17 cellular contexts compared by ENCODE assay signal in the genomic region with DNA sequence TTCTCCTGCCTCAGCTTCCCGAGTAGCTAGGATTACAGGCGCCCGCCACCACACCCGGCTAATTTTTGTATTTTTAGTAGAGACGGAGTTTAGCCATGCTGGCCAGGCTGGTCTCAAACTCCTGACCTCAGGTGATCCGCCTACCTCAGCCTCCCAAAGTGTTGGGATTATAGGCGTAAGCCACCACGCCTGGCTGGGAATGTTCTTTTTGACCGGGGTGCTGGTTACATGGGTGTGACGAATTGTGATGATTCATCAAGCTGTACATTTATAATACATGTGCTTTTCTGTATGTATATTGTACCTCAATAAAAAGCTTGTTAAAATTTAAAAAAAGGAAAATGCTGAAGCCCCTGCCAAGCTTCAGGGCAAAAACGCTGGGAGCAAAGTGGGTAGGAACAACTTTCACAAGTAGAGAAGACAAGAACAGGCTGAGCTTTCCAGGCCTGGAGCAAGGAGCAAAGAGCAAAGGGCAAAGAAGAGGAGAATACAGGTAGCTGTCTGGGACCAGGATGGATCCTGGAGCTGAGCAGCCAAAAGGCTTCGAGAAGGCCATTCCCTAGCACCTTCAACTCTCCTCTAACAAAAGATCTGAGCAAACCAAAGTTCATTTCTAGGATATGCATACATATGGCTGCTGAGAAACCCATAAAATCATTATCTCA. TPM values are rescaled to one million over a fixed set of nuclear protein-coding genes. Genes with fewer than 3 reads are reported as not detected.
DNase-seq lines count a peak whose midpoint lies in the region; ATAC-seq, FAIRE-seq and TF ChIP-seq lines count a peak whose summit lies in the region.
"Had no signal": no experiment of that assay in that cellular context is flagged by ENCODE, and none has a peak within 500 bp of the region (broad histone marks: within the 10 kb centered on the region; RNA-seq: fewer than 3 reads in every experiment).

No MANE protein-coding gene starts in this region.

- H2AFZ ChIP-seq in mammary epithelial cell (ENCODE audit: low read depth, low read length): no peak overlapping the region
- H2AFZ ChIP-seq: GM23338 had no signal

- DNase-seq in MCF 10A (ENCODE audit: unreplicated experiment) (peak; percentile 30), mammary epithelial cell (no peak), left colon (peak in 1 of 2 donors; percentile 34), transverse colon (peak; percentile 47), frontal cortex (ENCODE audit: low spot score in 2 of 2) (no peak)
- DNase-seq in stimulated activated CD4-positive, alpha-beta T cell treated with anti-CD3 and anti-CD28 coated beads, Interleukin-2, amount 100 ng/mL, for 48 hours: no peak
- DNase-seq: CD8-positive, alpha-beta T cell; COR-L47; DMS153; GF-D8; H9 had no signal

- no peaks in the 10 kb centered on the region for H3K9me3 Mint-ChIP-seq in MCF 10A (ENCODE audit: unreplicated experiment)
- H3K9me3 Mint-ChIP-seq: CD14-positive monocyte; CD8-positive, alpha-beta T cell; GM23338; H9 had no signal

- no peak for TF ChIP-seq CTCF in MCF 10A (IDR thresholded peaks at IDR 0.05; ENCODE audit: unreplicated experiment)
- no peak for TF ChIP-seq CTCF in mammary epithelial cell (conservative IDR thresholded peaks at IDR 0.05 in 1 of 2, IDR thresholded peaks at IDR 0.05 in 1 of 2; ENCODE audit: extremely low read depth in 1 of 2, insufficient read depth in 1 of 2, low read depth in 1 of 2, low read length in 2 of 2)
- no peak for TF ChIP-seq CTCF in transverse colon (IDR thresholded peaks at IDR 0.05)
- TF ChIP-seq CTCF in gastroesophageal sphincter (IDR thresholded peaks at IDR 0.05): no peak

- H3K27me3 ChIP-seq in mammary epithelial cell (ENCODE audit: insufficient read depth, low read length): no peaks in the 10 kb centered on the region
- H3K27me3 ChIP-seq in esophagus (ENCODE audit: control insufficient read depth in 1 of 2, insufficient read depth in 2 of 2, low read length in 2 of 2): no peaks in the 10 kb centered on the region
- no peaks in the 10 kb centered on the region for H3K27me3 ChIP-seq in transverse colon
- no peaks in the 10 kb centered on the region for H3K27me3 ChIP-seq in gastroesophageal sphincter

- no peaks in the 10 kb centered on the region for H3K27me3 Mint-ChIP-seq in MCF 10A (ENCODE audit: insufficient read depth, unreplicated experiment)

- peak overlapping the region; percentile 86 for H3K27ac Mint-ChIP-seq in MCF 10A (ENCODE audit: low read depth, unreplicated experiment)
- H3K27ac Mint-ChIP-seq: CD8-positive, alpha-beta T cell; GM23338; H9 had no signal

- H3K36me3 Mint-ChIP-seq in MCF 10A (ENCODE audit: insufficient read depth, unreplicated experiment): peaks cover 85% of the 10 kb centered on the region

- no peak overlapping the region for H3K9ac ChIP-seq in mammary epithelial cell (ENCODE audit: insufficient read depth, low read length)

- peaks cover 2% of the 10 kb centered on the region for H3K79me2 ChIP-seq in mammary epithelial cell (ENCODE audit: insufficient read depth, low read length)

- no peaks in the 10 kb centered on the region for H3K9me3 ChIP-seq in mammary epithelial cell (replicated peaks; ENCODE audit: insufficient read depth, low read length)
- no peaks in the 10 kb centered on the region for H3K9me3 ChIP-seq in esophagus (ENCODE audit: control insufficient read depth in 2 of 2, insufficient read depth in 1 of 2, low read depth in 1 of 2, low read length in 1 of 2)
- H3K9me3 ChIP-seq in transverse colon: no peaks in the 10 kb centered on the region
- H3K9me3 ChIP-seq in gastroesophageal sphincter: no peaks in the 10 kb centered on the region

- TF ChIP-seq EP300 in transverse colon (IDR thresholded peaks at IDR 0.05; ENCODE audit: low read depth) (no peak), gastroesophageal sphincter (IDR thresholded peaks at IDR 0.05) (no peak)

- CTCF ChIA-PET in MCF 10A (lab: Yijun Ruan, JAX) (interaction anchor here (0.6 to 1.5 kb wide), 8 partner anchors 11 to 313 kb away, joined by 3 to 5 read pairs (median 4); partner anchors contain the start of gene MTF1), mammary epithelial cell (lab: Charles Lee; ENCODE audit: low non-redundant PET) (interaction anchor here (0.5 kb wide), 1 partner anchor 47 kb away, joined by 12 read pairs; no protein-coding TSS in a partner anchor)

- no peak overlapping the region for H3K27ac ChIP-seq in mammary epithelial cell (ENCODE audit: insufficient read depth, low read depth, low read length)
- peak overlapping the region; percentile 36 to 73 for H3K27ac ChIP-seq in esophagus (ENCODE audit: low read depth in 2 of 2, low read length in 1 of 2)
- H3K27ac ChIP-seq in transverse colon: peak overlapping the region in 3 of 4 donors; percentile 22 to 60 (median 31)
- H3K27ac ChIP-seq in gastroesophageal sphincter: no peak overlapping the region
- H3K27ac ChIP-seq: 22Rv1 had no signal

- BruUV-seq in MCF 10A (replicated peaks; lab: Mats Ljungman, UMichigan) (no TSS peak), mammary epithelial cell (replicated peaks; lab: Mats Ljungman, UMichigan) (no TSS peak)

- POLR2A ChIA-PET in MCF 10A (lab: Yijun Ruan, JAX): interaction anchor here (0.6 to 3.1 kb wide), 6 partner anchors 10 to 31 kb away, joined by 3 to 20 read pairs (median 4); partner anchors contain the start of genes C1orf122, MTF1 and YRDC

- WGBS in mammary epithelial cell (ENCODE audit: low coverage, missing lambda C conversion rate): 90% methylated on average over 11 of the region's 12 CpGs
- WGBS in esophagus, 2 donors: 77 to 79% methylated on average over 12 of the region's 12 CpGs
- 20 to 80% methylated on average over 2 to 12 of the region's 12 CpGs for WGBS in transverse colon (ENCODE audit: low coverage in 1 of 2), 2 donors
- 67 to 93% methylated on average over 4 to 7 of the region's 12 CpGs for WGBS in gastroesophageal sphincter (ENCODE audit: low coverage in 1 of 2), 2 donors

- in situ Hi-C loops in mammary epithelial cell (cut with MboI; ENCODE audit: low sequenced_read_pairs in 2 of 2): no loop called here
- in situ Hi-C loops in transverse colon (cut with MboI; ENCODE audit: low pct_ligation_motif_present in 1 of 4, low pct_unique_long_range_greater_than_20kb in 1 of 4, low sequenced_read_pairs in 3 of 4): no loop called here

- TF ChIP-seq POLR2A in transverse colon (IDR thresholded peaks at IDR 0.05) (no peak), gastroesophageal sphincter (IDR thresholded peaks at IDR 0.05) (no peak)

- dilution Hi-C loops in mammary epithelial cell (cut with HindIII; ENCODE audit: low sequenced_read_pairs): no loop called here

- H3K4me3 ChIP-seq in mammary epithelial cell (replicated peaks in 1 of 3; ENCODE audit: insufficient read depth in 1 of 3, low read depth in 2 of 3, low read length in 3 of 3) (no peak overlapping the region), esophagus (ENCODE audit: low read depth in 1 of 2, low read length in 2 of 2) (no peak overlapping the region), transverse colon (no peak overlapping the region), gastroesophageal sphincter (no peak overlapping the region)
- H3K4me3 ChIP-seq: GM23338 had no signal

- H4K20me1 ChIP-seq in mammary epithelial cell (ENCODE audit: insufficient read depth, low read length): no peaks in the 10 kb centered on the region

- FAIRE-seq in frontal cortex (lab: Jason Lieb, UNC): no peak
- FAIRE-seq: D721Med had no signal

- H3K36me3 ChIP-seq in mammary epithelial cell (ENCODE audit: insufficient read depth, low read length) (peaks cover 21% of the 10 kb centered on the region), esophagus (ENCODE audit: control insufficient read depth in 2 of 2, insufficient read depth in 2 of 2, low read length in 1 of 2) (peaks cover 2 to 6% of the 10 kb centered on the region in 2 donors), transverse colon (peaks cover 0 to 34% (median 11%) of the 10 kb centered on the region in 4 donors), gastroesophageal sphincter (peaks cover 0 to 87% of the 10 kb centered on the region in 2 donors)

- ATAC-seq in left colon (peak; percentile 92), gastroesophageal sphincter (no peak)
- ATAC-seq: CD8-positive, alpha-beta T cell; GM23338 had no signal

- H3K4me3 Mint-ChIP-seq in MCF 10A (ENCODE audit: unreplicated experiment): no peak overlapping the region
- H3K4me3 Mint-ChIP-seq: CD14-positive monocyte; CD8-positive, alpha-beta T cell; GM23338; H9 had no signal

- H3K4me2 ChIP-seq in mammary epithelial cell (ENCODE audit: insufficient read depth, low read depth, low read length): no peak overlapping the region
- H3K4me2 ChIP-seq: GM23338 had no signal

- H3K4me1 ChIP-seq in mammary epithelial cell (ENCODE audit: insufficient read depth, low read length) (no peaks in the 10 kb centered on the region), esophagus (ENCODE audit: control insufficient read depth in 2 of 2, insufficient read depth in 2 of 2, low read length in 1 of 2) (peaks cover 0 to 4% of the 10 kb centered on the region in 2 donors), transverse colon (peaks cover 0 to 18% (median 0%) of the 10 kb centered on the region in 4 donors), gastroesophageal sphincter (no peaks in the 10 kb centered on the region)

- peaks cover 17% of the 10 kb centered on the region for H3K4me1 Mint-ChIP-seq in MCF 10A (ENCODE audit: insufficient read depth, unreplicated experiment)
- H3K4me1 Mint-ChIP-seq: GM23338, H9 had no signal

- intact Hi-C loops in MCF 10A (cut with micrococcal nuclease): no loop called here
- intact Hi-C loops in mammary epithelial cell (cut with micrococcal nuclease): no loop called here
- intact Hi-C loops in left colon (cut with DNase I, micrococcal nuclease): no loop called here
- intact Hi-C loops in transverse colon (cut with DNase I; ENCODE audit: low total_unique reads): no loop called here

RNA-seq across cellular contexts. Expression of gene YRDC, which starts 20.5 kb away (rescaled TPM):
- total RNA-seq in MCF 10A (2022): 40.4 and 41.5 TPM in 2 replicates
- total RNA-seq in mammary epithelial cell: 10 to 100 TPM; 18.0 to 27.7 TPM
- 26.6 TPM for polyA plus RNA-seq in mammary epithelial cell
- 12.1 TPM for polyA minus RNA-seq in mammary epithelial cell
- polyA plus RNA-seq in esophagus: 10 to 100 TPM in 1 of 2 donors, 1 to 10 TPM in 1; 8.9 to 15.6 TPM
- total RNA-seq in left colon: 10 to 100 TPM; 12.3 to 15.1 TPM
- total RNA-seq in transverse colon: 10 to 100 TPM in 3 of 4 donors, 1 to 10 TPM in 1; 3.4 to 17.2 (median 11.6) TPM
- total RNA-seq in gastroesophageal sphincter: 10 to 100 TPM; 13.6 to 16.9 (median 15.4) TPM
- 16.3 TPM for total RNA-seq in frontal cortex

RNA-seq across cellular contexts. Expression of gene C1orf122, which starts 21.0 kb away (rescaled TPM):
- 72.4 and 81.5 TPM in 2 replicates for total RNA-seq in MCF 10A (2022)
- 10 to 100 TPM; 13.0 to 73.6 TPM for total RNA-seq in mammary epithelial cell
- 26.5 TPM for polyA plus RNA-seq in mammary epithelial cell
- polyA minus RNA-seq in mammary epithelial cell: 4.3 TPM
- 10 to 100 TPM; 19.3 to 39.0 TPM for polyA plus RNA-seq in esophagus
- total RNA-seq in left colon: 10 to 100 TPM; 36.7 to 43.7 TPM
- 10 to 100 TPM; 48.9 to 71.6 (median 55.2) TPM for total RNA-seq in transverse colon
- 10 to 100 TPM; 53.7 to 73.0 (median 62.5) TPM for total RNA-seq in gastroesophageal sphincter
- 16.3 TPM for total RNA-seq in frontal cortex

RNA-seq across cellular contexts. Expression of gene MTF1, which starts 30.9 kb away (rescaled TPM):
- total RNA-seq in MCF 10A (2022) (28.4 and 34.7 TPM in 2 replicates), mammary epithelial cell (10 to 100 TPM in 1 of 2 donors, 1 to 10 TPM in 1; 4.5 to 28.7 TPM), left colon (10 to 100 TPM; 28.0 to 37.9 TPM), transverse colon (10 to 100 TPM in 2 of 4 donors, 1 to 10 TPM in 2; 2.2 to 20.2 (median 9.3) TPM), gastroesophageal sphincter (1 to 10 TPM; 3.8 to 7.6 (median 5.4) TPM), frontal cortex (2.0 TPM)
- polyA plus RNA-seq in mammary epithelial cell (8.3 TPM), esophagus (1 to 10 TPM; 3.2 to 5.6 TPM)
- 59.0 TPM for polyA minus RNA-seq in mammary epithelial cell

RNA-seq across cellular contexts. Expression of gene MANEAL, which starts 34.9 kb away (rescaled TPM):
- 11.6 and 12.3 TPM in 2 replicates for total RNA-seq in MCF 10A (2022)
- total RNA-seq in mammary epithelial cell: 1 to 10 TPM in 1 of 2 donors, under 1 TPM in 1; 0.50 to 4.7 TPM
- polyA plus RNA-seq in mammary epithelial cell: 4.6 TPM
- polyA minus RNA-seq in mammary epithelial cell: 7.0 TPM
- 1 to 10 TPM; 3.1 to 3.4 TPM for polyA plus RNA-seq in esophagus
- 1 to 10 TPM; 7.0 to 7.6 TPM for total RNA-seq in left colon
- 1 to 10 TPM; 1.1 to 9.6 (median 5.7) TPM for total RNA-seq in transverse colon
- total RNA-seq in gastroesophageal sphincter: 1 to 10 TPM; 1.5 to 2.8 (median 2.7) TPM
- total RNA-seq in frontal cortex: 28.9 TPM

Comparison
In these comparisons a context has a peak if more than half of its experiments do, and no peak if none do; other contexts are left out.
1. DNase-seq: peak in MCF 10A (single experiment) and transverse colon (single experiment); none in mammary epithelial cell (single experiment), frontal cortex (0 of 2) and stimulated activated CD4-positive, alpha-beta T cell treated with anti-CD3 and anti-CD28 coated beads, Interleukin-2, amount 100 ng/mL, for 48 hours (0 of 2).
2. H3K27ac ChIP-seq: peak in esophagus (2 of 2) and transverse colon (3 of 4); none in mammary epithelial cell (single experiment) and gastroesophageal sphincter (0 of 4).